Comparison of ENCODE assay signal across 18 cellular contexts in genomic region chr5:173239233-173239593, GRCh38. TPM values are rescaled to one million over a fixed set of nuclear protein-coding genes. Genes with fewer than 3 reads are reported as not detected.
DNase-seq lines count a peak whose midpoint lies in the region; ATAC-seq lines count a peak whose summit lies in the region.
"Had no signal": no experiment of that assay in that cellular context is flagged by ENCODE, and none has a peak within 500 bp of the region (broad histone marks: within the 10 kb centered on the region; RNA-seq: fewer than 3 reads in every experiment).

No MANE protein-coding gene starts in this region.

- intact Hi-C loops in right cardiac atrium (cut with DNase I): loop anchor here in 1 of 4 donors (5.0 kb wide), 1 partner anchor 38 kb away; no protein-coding TSS in a partner anchor

- DNase-seq in activated naive CD4-positive, alpha-beta T cell treated with anti-CD3 and anti-CD28 coated beads, Interleukin-2, amount 50 U/mL, for 72 hours (ENCODE audit: low spot score in 2 of 2): no peak
- no peak for DNase-seq in right cardiac atrium
- DNase-seq in stimulated activated effector memory CD8-positive, alpha-beta T cell treated with anti-CD3 and anti-CD28 coated beads, Interleukin-12 subunit alpha, Interleukin-12 subunit beta, amount 100 ng/mL, for 72 hours (ENCODE audit: low spot score in 2 of 2): no peak
- no peak for DNase-seq in C1 segment of cervical spinal cord (lab: John Stamatoyannopoulos, UW)
- no peak for DNase-seq in effector CD8-positive, alpha-beta T cell (lab: John Stamatoyannopoulos, UW)
- DNase-seq in NCI-H2081 treated with DMSO at 0.1 percent for 48 hours (lab: John Stamatoyannopoulos, UW): no peak
- DNase-seq: activated CD8-positive, alpha-beta memory T cell treated with anti-CD3 and anti-CD28 coated beads, Interleukin-2, amount 50 U/mL, for 48 hours; anterior cingulate cortex; DMS 273 treated with DMSO at 0.1 percent for 48 hours; dorsolateral prefrontal cortex; NCI-H1048; ovary; SHP77 treated with DMSO at 0.1 percent for 48 hours; stomach had no signal

- no peak overlapping the region for H3K27ac Mint-ChIP-seq in activated naive CD4-positive, alpha-beta T cell treated with anti-CD3 and anti-CD28 coated beads, Interleukin-2, amount 50 U/mL, for 24 hours
- peak overlapping the region in 1 of 2 donors; percentile 55 for H3K27ac Mint-ChIP-seq in activated naive CD4-positive, alpha-beta T cell treated with anti-CD3 and anti-CD28 coated beads, Interleukin-2, amount 50 U/mL, for 72 hours
- peak overlapping the region; percentile 3 to 35 (median 23) for H3K27ac Mint-ChIP-seq in IgD-negative memory B cell
- peak overlapping the region; percentile 62 for H3K27ac Mint-ChIP-seq in stimulated activated effector memory CD8-positive, alpha-beta T cell treated with anti-CD3 and anti-CD28 coated beads, Interleukin-12 subunit alpha, Interleukin-12 subunit beta, amount 100 ng/mL, for 72 hours

- H3K27ac ChIP-seq in right cardiac atrium (ENCODE audit: low read length): peak overlapping the region; percentile 92
- H3K27ac ChIP-seq: dorsolateral prefrontal cortex, ovary, skin epidermis, stomach had no signal

- H3K36me3 Mint-ChIP-seq in activated naive CD4-positive, alpha-beta T cell treated with anti-CD3 and anti-CD28 coated beads, Interleukin-2, amount 50 U/mL, for 24 hours: no peaks in the 10 kb centered on the region
- peaks cover 0 to 20% of the 10 kb centered on the region in 2 donors for H3K36me3 Mint-ChIP-seq in activated naive CD4-positive, alpha-beta T cell treated with anti-CD3 and anti-CD28 coated beads, Interleukin-2, amount 50 U/mL, for 72 hours
- H3K36me3 Mint-ChIP-seq in IgD-negative memory B cell: no peaks in the 10 kb centered on the region
- peaks cover 6% of the 10 kb centered on the region for H3K36me3 Mint-ChIP-seq in stimulated activated effector memory CD8-positive, alpha-beta T cell treated with anti-CD3 and anti-CD28 coated beads, Interleukin-12 subunit alpha, Interleukin-12 subunit beta, amount 100 ng/mL, for 72 hours

- H3K27me3 Mint-ChIP-seq in activated naive CD4-positive, alpha-beta T cell treated with anti-CD3 and anti-CD28 coated beads, Interleukin-2, amount 50 U/mL, for 24 hours: peaks cover 82% of the 10 kb centered on the region
- H3K27me3 Mint-ChIP-seq in IgD-negative memory B cell: peaks cover 85% of the 10 kb centered on the region

- peaks cover 46% of the 10 kb centered on the region for H3K4me1 Mint-ChIP-seq in activated naive CD4-positive, alpha-beta T cell treated with anti-CD3 and anti-CD28 coated beads, Interleukin-2, amount 50 U/mL, for 24 hours
- peaks cover 13 to 15% (median 15%) of the 10 kb centered on the region in 3 donors for H3K4me1 Mint-ChIP-seq in IgD-negative memory B cell
- peaks cover 34% of the 10 kb centered on the region for H3K4me1 Mint-ChIP-seq in stimulated activated effector memory CD8-positive, alpha-beta T cell treated with anti-CD3 and anti-CD28 coated beads, Interleukin-12 subunit alpha, Interleukin-12 subunit beta, amount 100 ng/mL, for 72 hours

- no peak for ATAC-seq in activated naive CD4-positive, alpha-beta T cell treated with anti-CD3 and anti-CD28 coated beads, Interleukin-2, amount 50 U/mL, for 72 hours
- no peak for ATAC-seq in right cardiac atrium
- no peak for ATAC-seq in stimulated activated effector memory CD8-positive, alpha-beta T cell treated with anti-CD3 and anti-CD28 coated beads, Interleukin-12 subunit alpha, Interleukin-12 subunit beta, amount 100 ng/mL, for 72 hours

- peak overlapping the region; percentile 56 for H3K4me3 ChIP-seq in right cardiac atrium (ENCODE audit: low read length)
- H3K4me3 ChIP-seq: ovary, skin epidermis had no signal

- H3K9me3 Mint-ChIP-seq in activated naive CD4-positive, alpha-beta T cell treated with anti-CD3 and anti-CD28 coated beads, Interleukin-2, amount 50 U/mL, for 24 hours: no peaks in the 10 kb centered on the region
- H3K9me3 Mint-ChIP-seq in activated naive CD4-positive, alpha-beta T cell treated with anti-CD3 and anti-CD28 coated beads, Interleukin-2, amount 50 U/mL, for 72 hours: no peaks in the 10 kb centered on the region
- H3K9me3 Mint-ChIP-seq in IgD-negative memory B cell: peaks cover 0 to 4% (median 0%) of the 10 kb centered on the region in 3 donors
- no peaks in the 10 kb centered on the region for H3K9me3 Mint-ChIP-seq in stimulated activated effector memory CD8-positive, alpha-beta T cell treated with anti-CD3 and anti-CD28 coated beads, Interleukin-12 subunit alpha, Interleukin-12 subunit beta, amount 100 ng/mL, for 72 hours

- peak overlapping the region; percentile 75 for H3K4me3 Mint-ChIP-seq in activated naive CD4-positive, alpha-beta T cell treated with anti-CD3 and anti-CD28 coated beads, Interleukin-2, amount 50 U/mL, for 24 hours
- H3K4me3 Mint-ChIP-seq in IgD-negative memory B cell: peak overlapping the region; percentile 31 to 88 (median 67)
- peak overlapping the region; percentile 59 for H3K4me3 Mint-ChIP-seq in stimulated activated effector memory CD8-positive, alpha-beta T cell treated with anti-CD3 and anti-CD28 coated beads, Interleukin-12 subunit alpha, Interleukin-12 subunit beta, amount 100 ng/mL, for 72 hours

- no peaks in the 10 kb centered on the region for H3K4me1 ChIP-seq in right cardiac atrium (ENCODE audit: control insufficient read depth, insufficient read depth, low read length)

- no peaks in the 10 kb centered on the region for H3K9me3 ChIP-seq in right cardiac atrium (ENCODE audit: control insufficient read depth, low read length)
- H3K9me3 ChIP-seq: stomach had no signal

- H3K27me3 ChIP-seq in right cardiac atrium (ENCODE audit: control insufficient read depth, insufficient read depth): no peaks in the 10 kb centered on the region

- 17% methylated on average over 8 of the region's 8 CpGs for WGBS in right cardiac atrium

RNA-seq across cellular contexts. Expression of gene NKX2-5, which starts 4.2 kb away (rescaled TPM):
- under 1 TPM in 1 of 2 donors, not detected in 1; 0.23 TPM for total RNA-seq in activated naive CD4-positive, alpha-beta T cell treated with anti-CD3 and anti-CD28 coated beads, Interleukin-2, amount 50 U/mL, for 72 hours
- not detected for polyA plus RNA-seq in IgD-negative memory B cell
- 100 to 1,000 TPM; 176 to 241 (median 220) TPM for total RNA-seq in right cardiac atrium
- 250 TPM for polyA plus RNA-seq in right cardiac atrium
- total RNA-seq: dorsolateral prefrontal cortex, lung microvascular endothelial cell, ovary, stomach had no signal
- polyA plus RNA-seq: ovary had no signal

Comparison
In these comparisons a context has a peak if more than half of its experiments do, and no peak if none do; other contexts are left out.
1. RNA of gene NKX2-5, which starts 4.2 kb away (total RNA-seq): 176 to 241 TPM in right cardiac atrium; 0.23 TPM in activated naive CD4-positive, alpha-beta T cell treated with anti-CD3 and anti-CD28 coated beads, Interleukin-2, amount 50 U/mL, for 72 hours; every median in the first group is over 100 times any median in the second.
2. Peak in every context shown above with its lines, with median percentiles within 50 percentile points of each other: H3K4me3 Mint-ChIP-seq.